ENCODE assay signal across 10 cellular contexts in genomic region chr10:35340975-35341374, GRCh38. TPM values are rescaled to one million over a fixed set of nuclear protein-coding genes. Genes with fewer than 3 reads are reported as not detected.
A peak's percentile ranks its signal among the peaks of the same experiment; 100 is the strongest.
DNase-seq lines count a peak whose midpoint lies in the region; ATAC-seq lines count a peak whose summit lies in the region.
"Had no signal": no experiment of that assay in that cellular context is flagged by ENCODE, and none has a peak within 500 bp of the region (broad histone marks: within the 10 kb centered on the region; RNA-seq: fewer than 3 reads in every experiment).

No MANE protein-coding gene starts in this region.

- H3K27me3 ChIP-seq in right cardiac atrium (ENCODE audit: control insufficient read depth, insufficient read depth): no peaks in the 10 kb centered on the region

- no peak overlapping the region for H3K27ac ChIP-seq in right cardiac atrium (ENCODE audit: low read length)

- H3K4me3 ChIP-seq in right cardiac atrium (ENCODE audit: low read length): no peak overlapping the region

- WGBS in right cardiac atrium: 24% methylated on average over 6 of the region's 6 CpGs

- H3K9me3 Mint-ChIP-seq in activated T-cell treated with anti-CD3 and anti-CD28 coated beads, Interleukin-2, amount 50 U/mL, for 4 hours: no peaks in the 10 kb centered on the region
- H3K9me3 Mint-ChIP-seq in activated CD4-positive, alpha-beta memory T cell treated with anti-CD3 and anti-CD28 coated beads for 36 hours: no peaks in the 10 kb centered on the region
- no peaks in the 10 kb centered on the region for H3K9me3 Mint-ChIP-seq in stimulated activated naive B cell treated with anti-CD40 and anti-IgM and Interleukin-4, amounts not matched to agents 10 μg/mL and 1 μg/mL and 100 μg/mL, for 72 hours

- peak overlapping the region; percentile 23 for H3K27ac Mint-ChIP-seq in activated CD4-positive, alpha-beta memory T cell treated with anti-CD3 and anti-CD28 coated beads for 36 hours
- H3K27ac Mint-ChIP-seq in stimulated activated naive B cell treated with anti-CD40 and anti-IgM and Interleukin-4, amounts not matched to agents 10 μg/mL and 1 μg/mL and 100 μg/mL, for 72 hours: peak overlapping the region; percentile 53

- H3K4me3 Mint-ChIP-seq in activated T-cell treated with anti-CD3 and anti-CD28 coated beads, Interleukin-2, amount 50 U/mL, for 4 hours: peak overlapping the region; percentile 34
- peak overlapping the region; percentile 2 for H3K4me3 Mint-ChIP-seq in activated CD4-positive, alpha-beta memory T cell treated with anti-CD3 and anti-CD28 coated beads for 36 hours
- peak overlapping the region; percentile 2 to 27 for H3K4me3 Mint-ChIP-seq in stimulated activated naive B cell treated with anti-CD40 and anti-IgM and Interleukin-4, amounts not matched to agents 10 μg/mL and 1 μg/mL and 100 μg/mL, for 72 hours

- peaks cover 72% of the 10 kb centered on the region for H3K4me1 Mint-ChIP-seq in activated T-cell treated with anti-CD3 and anti-CD28 coated beads, Interleukin-2, amount 50 U/mL, for 4 hours (ENCODE audit: low read depth)
- peaks cover 67% of the 10 kb centered on the region for H3K4me1 Mint-ChIP-seq in activated CD4-positive, alpha-beta memory T cell treated with anti-CD3 and anti-CD28 coated beads for 36 hours (ENCODE audit: low read depth)
- H3K4me1 Mint-ChIP-seq in stimulated activated naive B cell treated with anti-CD40 and anti-IgM and Interleukin-4, amounts not matched to agents 10 μg/mL and 1 μg/mL and 100 μg/mL, for 72 hours: peaks cover 38 to 64% of the 10 kb centered on the region in 2 donors

- peaks cover 11% of the 10 kb centered on the region for H3K4me1 ChIP-seq in right cardiac atrium (ENCODE audit: control insufficient read depth, insufficient read depth, low read length)

- no peak for DNase-seq in activated T-cell treated with anti-CD3 and anti-CD28 coated beads, Interleukin-2, amount 50 U/mL, for 4 hours
- DNase-seq in activated T-cell treated with anti-CD3 and anti-CD28 coated beads for 4 hours (no peak), right cardiac atrium (peak; percentile 69 to 75 (median 73)), NCI-H2171 (lab: John Stamatoyannopoulos, UW) (no peak), NCI-H2107 (lab: John Stamatoyannopoulos, UW) (no peak)
- peak; percentile 47 for DNase-seq in activated CD4-positive, alpha-beta memory T cell treated with anti-CD3 and anti-CD28 coated beads for 36 hours
- no peak for DNase-seq in stimulated activated naive B cell treated with anti-CD40 and anti-IgM and Interleukin-4, amounts not matched to agents 10 μg/mL and 1 μg/mL and 100 μg/mL, for 72 hours
- DNase-seq: NCI-H69, posterior cingulate gyrus had no signal

- ATAC-seq in activated T-cell treated with anti-CD3 and anti-CD28 coated beads, Interleukin-2, amount 50 U/mL, for 4 hours: no peak
- ATAC-seq in right cardiac atrium: peak in 1 of 2 donors; percentile 29
- ATAC-seq in stimulated activated naive B cell treated with anti-CD40 and anti-IgM and Interleukin-4, amounts not matched to agents 10 μg/mL and 1 μg/mL and 100 μg/mL, for 72 hours (replicated peaks): no peak
- ATAC-seq in HG03342 (IDR thresholded peaks at IDR 0.05; ENCODE audit: unreplicated experiment): no peak

- intact Hi-C loops in activated CD4-positive, alpha-beta memory T cell treated with anti-CD3 and anti-CD28 coated beads for 36 hours (cut with micrococcal nuclease): loop anchor here (1.0 to 10.0 kb wide), 12 partner anchors 8 to 346 kb away; partner anchors contain the start of gene CREM
- intact Hi-C loops in right cardiac atrium (cut with DNase I): no loop called here

- H3K9me3 ChIP-seq in right cardiac atrium (ENCODE audit: control insufficient read depth, low read length): no peaks in the 10 kb centered on the region

- H3K27me3 Mint-ChIP-seq in activated T-cell treated with anti-CD3 and anti-CD28 coated beads, Interleukin-2, amount 50 U/mL, for 4 hours (ENCODE audit: low read depth): no peaks in the 10 kb centered on the region
- H3K27me3 Mint-ChIP-seq in activated CD4-positive, alpha-beta memory T cell treated with anti-CD3 and anti-CD28 coated beads for 36 hours: no peaks in the 10 kb centered on the region
- H3K27me3 Mint-ChIP-seq in stimulated activated naive B cell treated with anti-CD40 and anti-IgM and Interleukin-4, amounts not matched to agents 10 μg/mL and 1 μg/mL and 100 μg/mL, for 72 hours: no peaks in the 10 kb centered on the region

- CTCF ChIA-PET in activated CD4-positive, alpha-beta memory T cell treated with anti-CD3 and anti-CD28 coated beads for 36 hours (lab: Charles Lee): interaction anchor here (1.3 to 1.5 kb wide), 4 partner anchors 12 to 221 kb away, joined by 3 to 5 read pairs (median 4); no protein-coding TSS in a partner anchor

- H3K36me3 Mint-ChIP-seq in activated T-cell treated with anti-CD3 and anti-CD28 coated beads, Interleukin-2, amount 50 U/mL, for 4 hours (ENCODE audit: insufficient read depth): peaks cover 2% of the 10 kb centered on the region
- H3K36me3 Mint-ChIP-seq in activated CD4-positive, alpha-beta memory T cell treated with anti-CD3 and anti-CD28 coated beads for 36 hours: peaks cover 2% of the 10 kb centered on the region
- peaks cover 2 to 3% of the 10 kb centered on the region in 2 donors for H3K36me3 Mint-ChIP-seq in stimulated activated naive B cell treated with anti-CD40 and anti-IgM and Interleukin-4, amounts not matched to agents 10 μg/mL and 1 μg/mL and 100 μg/mL, for 72 hours

- POLR2A ChIA-PET in activated CD4-positive, alpha-beta memory T cell treated with anti-CD3 and anti-CD28 coated beads for 36 hours (lab: Charles Lee): interaction anchor here (0.9 to 2.9 kb wide), 5 partner anchors 9 to 215 kb away, joined by 3 to 15 read pairs (median 6); partner anchors contain the start of gene CREM

RNA-seq across cellular contexts. Expression of gene CCNY, which starts 4.7 kb away (rescaled TPM):
- total RNA-seq in activated T-cell treated with anti-CD3 and anti-CD28 coated beads, Interleukin-2, amount 50 U/mL, for 4 hours: 10 to 100 TPM; 54.8 to 61.6 (median 58.9) TPM
- 10 to 100 TPM; 34.6 to 36.2 TPM for total RNA-seq in activated CD4-positive, alpha-beta memory T cell treated with anti-CD3 and anti-CD28 coated beads for 36 hours
- 10 to 100 TPM; 63.7 to 72.1 (median 66.8) TPM for total RNA-seq in right cardiac atrium
- 27.7 TPM for polyA plus RNA-seq in right cardiac atrium

Comparison
In these comparisons a context has a peak if more than half of its experiments do, and no peak if none do; other contexts are left out.
1. DNase-seq: peak in activated CD4-positive, alpha-beta memory T cell treated with anti-CD3 and anti-CD28 coated beads for 36 hours (single experiment) and right cardiac atrium (3 of 3); none in activated T-cell treated with anti-CD3 and anti-CD28 coated beads, Interleukin-2, amount 50 U/mL, for 4 hours (single experiment), activated T-cell treated with anti-CD3 and anti-CD28 coated beads for 4 hours (single experiment), stimulated activated naive B cell treated with anti-CD40 and anti-IgM and Interleukin-4, amounts not matched to agents 10 μg/mL and 1 μg/mL and 100 μg/mL, for 72 hours (single experiment), NCI-H2171 (single experiment) and NCI-H2107 (single experiment).
2. Peak in every context shown above with its lines, with median percentiles within 50 percentile points of each other: H3K4me3 Mint-ChIP-seq.